Comparison of ENCODE assay signal across 13 cellular contexts in the genomic region with DNA sequence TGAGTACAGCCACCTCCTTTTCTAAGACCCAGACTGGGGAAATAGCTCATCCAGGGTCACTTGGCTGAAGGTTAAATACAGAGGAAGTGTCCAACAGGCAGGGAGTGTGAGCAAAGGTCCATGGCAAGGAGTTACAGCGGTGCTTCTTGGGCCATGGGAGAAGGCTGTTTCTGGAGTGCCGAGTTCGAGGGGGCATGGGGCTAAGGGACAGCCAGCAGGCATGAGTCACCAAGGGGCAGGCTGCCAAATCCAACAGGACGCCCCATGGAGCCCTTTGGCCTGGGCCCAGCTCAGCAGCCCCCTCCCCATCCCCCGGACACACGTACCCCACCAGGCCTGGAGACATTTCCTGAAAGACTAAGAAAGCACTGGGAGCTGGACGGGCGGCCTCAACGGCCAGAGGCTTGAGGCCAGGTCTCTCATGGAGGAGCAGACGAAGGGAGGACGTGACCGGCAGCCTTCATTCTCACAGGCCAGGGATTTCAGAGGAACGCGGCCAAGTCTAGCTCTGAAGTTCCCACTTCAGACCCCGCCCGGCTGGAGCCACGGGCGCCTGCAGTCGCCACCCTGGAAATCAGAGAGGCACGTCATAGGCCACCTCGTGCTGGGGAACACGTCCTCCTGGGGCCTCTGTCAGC.
DNase-seq lines count a peak whose midpoint lies in the region; ATAC-seq and TF ChIP-seq lines count a peak whose summit lies in the region.
"Had no signal": no experiment of that assay in that cellular context is flagged by ENCODE, and none has a peak within 500 bp of the region (broad histone marks: within the 10 kb centered on the region; RNA-seq: fewer than 3 reads in every experiment).

No MANE protein-coding gene starts in this region.

- DNase-seq in activated T-cell treated with anti-CD3 and anti-CD28 coated beads, Interleukin-2, amount 50 U/mL, for 24 hours: peak; percentile 23
- DNase-seq in activated T-cell treated with anti-CD3 and anti-CD28 coated beads for 4 hours (no peak), lung (ENCODE audit: low spot score) (peak; percentile 76), tibial artery (peak; percentile 92 to 98), SK-N-DZ (ENCODE audit: low spot score) (no peak), NCI-H128 (lab: John Stamatoyannopoulos, UW; ENCODE audit: unreplicated experiment) (no peak), NCI-H2081 treated with DMSO at 0.1 percent for 48 hours (lab: John Stamatoyannopoulos, UW) (no peak)
- DNase-seq: activated CD4-positive, alpha-beta T cell treated with anti-CD3 and anti-CD28 coated beads for 1 hour; SJCRH30; stimulated activated CD4-positive, alpha-beta T cell treated with anti-CD3 and anti-CD28 coated beads, Interleukin-4, amount 100 ng/mL, for 4 hours had no signal

- H3K36me3 Mint-ChIP-seq in activated T-cell treated with anti-CD3 and anti-CD28 coated beads, Interleukin-2, amount 50 U/mL, for 24 hours (ENCODE audit: low read depth): no peaks in the 10 kb centered on the region
- peaks cover 37% of the 10 kb centered on the region for H3K36me3 Mint-ChIP-seq in dendritic cell treated with granulocyte-macrophage colony-stimulating factor and Interleukin-4, amounts not matched to agents 40 ng/mL and 50 ng/mL, for 4 days (ENCODE audit: low read depth)

- no peaks in the 10 kb centered on the region for H3K9me3 ChIP-seq in lung (ENCODE audit: control insufficient read depth in 2 of 2, insufficient read depth in 1 of 2, low read length in 1 of 2)
- no peaks in the 10 kb centered on the region for H3K9me3 ChIP-seq in tibial artery
- H3K9me3 ChIP-seq: A549, neutrophil, SJCRH30 had no signal

- H3K4me1 ChIP-seq in lung (ENCODE audit: control insufficient read depth in 2 of 2, insufficient read depth in 2 of 2, low read length in 2 of 2) (peaks cover 0 to 21% of the 10 kb centered on the region in 2 donors), tibial artery (peaks cover 0 to 76% (median 48%) of the 10 kb centered on the region in 4 donors)
- H3K4me1 ChIP-seq: A549, SJCRH30 had no signal

- H3K4me3 Mint-ChIP-seq in activated T-cell treated with anti-CD3 and anti-CD28 coated beads, Interleukin-2, amount 50 U/mL, for 24 hours: no peak overlapping the region
- no peak overlapping the region for H3K4me3 Mint-ChIP-seq in dendritic cell treated with granulocyte-macrophage colony-stimulating factor and Interleukin-4, amounts not matched to agents 40 ng/mL and 50 ng/mL, for 4 days

- H3K27ac ChIP-seq in lung (ENCODE audit: low read depth in 1 of 2, low read length in 1 of 2): peak overlapping the region; percentile 25 to 87
- H3K27ac ChIP-seq in tibial artery: peak overlapping the region; percentile 92 to 94
- H3K27ac ChIP-seq: A549, neutrophil, SJCRH30 had no signal

- no peak for TF ChIP-seq CTCF in lung (IDR thresholded peaks at IDR 0.05; ENCODE audit: control extremely low read depth, extremely low read depth)
- peak in 1 of 2 experiments; percentile 6 for TF ChIP-seq CTCF in tibial artery (IDR thresholded peaks at IDR 0.05)

- peaks cover 8% of the 10 kb centered on the region for H3K4me1 Mint-ChIP-seq in activated T-cell treated with anti-CD3 and anti-CD28 coated beads, Interleukin-2, amount 50 U/mL, for 24 hours (ENCODE audit: low read depth)
- H3K4me1 Mint-ChIP-seq in dendritic cell treated with granulocyte-macrophage colony-stimulating factor and Interleukin-4, amounts not matched to agents 40 ng/mL and 50 ng/mL, for 4 days (ENCODE audit: low read depth): peaks cover 82% of the 10 kb centered on the region

- no peaks in the 10 kb centered on the region for H3K27me3 Mint-ChIP-seq in activated T-cell treated with anti-CD3 and anti-CD28 coated beads, Interleukin-2, amount 50 U/mL, for 24 hours
- peaks cover 21% of the 10 kb centered on the region for H3K27me3 Mint-ChIP-seq in dendritic cell treated with granulocyte-macrophage colony-stimulating factor and Interleukin-4, amounts not matched to agents 40 ng/mL and 50 ng/mL, for 4 days

- intact Hi-C loops in dendritic cell treated with granulocyte-macrophage colony-stimulating factor and Interleukin-4, amounts not matched to agents 40 ng/mL and 50 ng/mL, for 4 days (cut with micrococcal nuclease): no loop called here
- intact Hi-C loops in tibial artery (cut with DNase I; ENCODE audit: low total_unique reads): no loop called here

- H3K4me3 ChIP-seq in lung: no peak overlapping the region
- no peak overlapping the region for H3K4me3 ChIP-seq in tibial artery
- H3K4me3 ChIP-seq: A549, SJCRH30 had no signal

- H3K36me3 ChIP-seq in lung (ENCODE audit: control insufficient read depth in 2 of 2, insufficient read depth in 2 of 2, low read length in 2 of 2) (peaks cover 0 to 6% of the 10 kb centered on the region in 2 donors), tibial artery (peaks cover 0 to 4% (median 0%) of the 10 kb centered on the region in 3 donors)
- H3K36me3 ChIP-seq: neutrophil, SJCRH30 had no signal

- H3K27me3 ChIP-seq in lung (ENCODE audit: control insufficient read depth, insufficient read depth): no peaks in the 10 kb centered on the region
- no peaks in the 10 kb centered on the region for H3K27me3 ChIP-seq in tibial artery
- H3K27me3 ChIP-seq: neutrophil, SJCRH30 had no signal

- no peak overlapping the region for H3K27ac Mint-ChIP-seq in activated T-cell treated with anti-CD3 and anti-CD28 coated beads, Interleukin-2, amount 50 U/mL, for 24 hours
- peak overlapping the region; percentile 86 for H3K27ac Mint-ChIP-seq in dendritic cell treated with granulocyte-macrophage colony-stimulating factor and Interleukin-4, amounts not matched to agents 40 ng/mL and 50 ng/mL, for 4 days

- H3K9me3 Mint-ChIP-seq in activated T-cell treated with anti-CD3 and anti-CD28 coated beads, Interleukin-2, amount 50 U/mL, for 24 hours: no peaks in the 10 kb centered on the region
- H3K9me3 Mint-ChIP-seq in dendritic cell treated with granulocyte-macrophage colony-stimulating factor and Interleukin-4, amounts not matched to agents 40 ng/mL and 50 ng/mL, for 4 days: no peaks in the 10 kb centered on the region

- peak; percentile 56 for ATAC-seq in lung (ENCODE audit: insufficient read depth, low FRiP score)
- ATAC-seq: A549 had no signal

- 39 to 69% methylated on average over 22 of the region's 22 CpGs for WGBS in lung, 2 donors

Comparison
In these comparisons a context has a peak if more than half of its experiments do, and no peak if none do; other contexts are left out.
1. DNase-seq: peak in activated T-cell treated with anti-CD3 and anti-CD28 coated beads, Interleukin-2, amount 50 U/mL, for 24 hours (single experiment), lung (single experiment) and tibial artery (2 of 2); none in activated T-cell treated with anti-CD3 and anti-CD28 coated beads for 4 hours (single experiment), SK-N-DZ (single experiment), NCI-H128 (single experiment) and NCI-H2081 treated with DMSO at 0.1 percent for 48 hours (single experiment).